ENCODE assay signal across 8 cellular contexts in genomic region chr7:23474098-23474828, GRCh38. TPM values are rescaled to one million over a fixed set of nuclear protein-coding genes. Genes with fewer than 3 reads are reported as not detected.
DNase-seq lines count a peak whose midpoint lies in the region; ATAC-seq, FAIRE-seq and TF ChIP-seq lines count a peak whose summit lies in the region.

No MANE protein-coding gene starts in this region.

- TF ChIP-seq POLR2A in A549 (IDR thresholded peaks at IDR 0.05; ENCODE audit: low read length) = peak; percentile 69

- 1% methylated on average over 51 of the region's 65 CpGs for WGBS in A549 (ENCODE audit: missing lambda C conversion rate)

- H3K4me1 ChIP-seq in A549 (peaks cover 34% of the 10 kb centered on the region), kidney (ENCODE audit: control insufficient read depth in 1 of 2, insufficient read depth in 1 of 2, low read depth in 1 of 2, low read length in 2 of 2) (peaks cover 0 to under 1% of the 10 kb centered on the region in 2 donors)

- in situ Hi-C loops in SK-MEL-5 (cut with HindIII; ENCODE audit: low pct_unique_long_range_greater_than_20kb, low sequenced_read_pairs) (no loop called here), brain microvascular endothelial cell (cut with HindIII; ENCODE audit: low pct_ligation_motif_present, low sequenced_read_pairs) (no loop called here)

- peak; percentile 93 to 98 for DNase-seq in A549 (ENCODE audit: low read depth in 1 of 2, low spot score in 1 of 2)
- peak; percentile 99 for DNase-seq in NCI-H1092 (lab: John Stamatoyannopoulos, UW)
- DNase-seq in SK-MEL-5 (ENCODE audit: low read depth, low spot score) = peak; percentile 99
- peak; percentile 95 for DNase-seq in brain microvascular endothelial cell
- DNase-seq in kidney = peak; percentile 80
- DNase-seq in stimulated activated CD4-positive, alpha-beta T cell treated with anti-CD3 and anti-CD28 coated beads, TNF-alpha, amount 100 ng/mL, for 24 hours (ENCODE audit: low read depth in 3 of 3) = peak in 2 of 3 experiments; percentile 40 to 82

- peak overlapping the region; percentile 97 for H3K27ac ChIP-seq in A549
- peak overlapping the region; percentile 44 for H3K27ac ChIP-seq in brain microvascular endothelial cell
- no peak overlapping the region for H3K27ac ChIP-seq in kidney (ENCODE audit: low read depth in 2 of 2, low read length in 2 of 2)

- TF ChIP-seq EP300 in A549 (IDR thresholded peaks at IDR 0.05) = peak in 1 of 2 experiments; percentile 12; a peak in 1 of 5 replicates

- no peaks in the 10 kb centered on the region for H3K27me3 ChIP-seq in brain microvascular endothelial cell (replicated peaks)

- H3K4me2 ChIP-seq in A549 = peak overlapping the region; percentile 89

- H3K4me3 ChIP-seq in A549 (peak overlapping the region; percentile 80), brain microvascular endothelial cell (ENCODE audit: low read depth, low read length) (peak overlapping the region; percentile 74), kidney (ENCODE audit: low read length in 2 of 2) (no peak overlapping the region)

- ATAC-seq in A549 (peak; percentile 67 to 75), GM18499 (IDR thresholded peaks at IDR 0.05; ENCODE audit: insufficient read depth, unreplicated experiment) (peak; percentile 49), HG02763 (IDR thresholded peaks at IDR 0.05; ENCODE audit: unreplicated experiment) (peak; percentile 70)

- no peak for FAIRE-seq in A549 (lab: Jason Lieb, UNC)
- FAIRE-seq in kidney (lab: Jason Lieb, UNC) = no peak

- peak in 1 of 2 experiments; percentile 19; a peak in 1 of 5 replicates for TF ChIP-seq RAD21 in A549 (conservative IDR thresholded peaks at IDR 0.05 in 1 of 2, IDR thresholded peaks at IDR 0.05 in 1 of 2)

- H3K9ac ChIP-seq in kidney (ENCODE audit: low read length in 2 of 2) = no peak overlapping the region

- H3K9me3 ChIP-seq in A549 (no peaks in the 10 kb centered on the region), kidney (ENCODE audit: control insufficient read depth in 1 of 2, low read length in 2 of 2) (peaks cover 0 to 6% of the 10 kb centered on the region in 2 donors)

- H3K36me3 ChIP-seq in brain microvascular endothelial cell (replicated peaks) = no peaks in the 10 kb centered on the region
- H3K36me3 ChIP-seq in kidney (ENCODE audit: control insufficient read depth in 1 of 2, insufficient read depth in 2 of 2, low read length in 2 of 2) = no peaks in the 10 kb centered on the region

- CTCF ChIA-PET in A549 (lab: Yijun Ruan, JAX) = interaction anchor here (1.0 to 2.0 kb wide), 3 partner anchors 44 to 201 kb away, joined by 3 to 6 read pairs (median 6); no protein-coding TSS in a partner anchor

- POLR2A ChIA-PET in A549 (lab: Yijun Ruan, JAX) = interaction anchor here (1.1 to 1.4 kb wide), 3 partner anchors 10 to 201 kb away, joined by 3 read pairs; no protein-coding TSS in a partner anchor

- TF ChIP-seq CTCF in A549 (IDR thresholded peaks at IDR 0.05) (no peak), brain microvascular endothelial cell (IDR thresholded peaks at IDR 0.05; ENCODE audit: low read depth, low read length, missing control alignments) (no peak), kidney (IDR thresholded peaks at IDR 0.05; ENCODE audit: borderline replicate concordance, extremely low read depth, insufficient read depth) (no peak)

- intact Hi-C loops in kidney (cut with DNase I) = no loop called here

TF ChIP-seq in A549, 52 proteins besides CTCF, POLR2A, EP300 and RAD21 (continues in another document):
- TF ChIP-seq HMGXB4 (CRISPR knock-in tag; IDR thresholded peaks at IDR 0.05; ENCODE audit: borderline replicate concordance) = no peak
- no peak for TF ChIP-seq SREBF2 (IDR thresholded peaks at IDR 0.05)
- peak; percentile 16; the same call in 1 of the 2 replicates for TF ChIP-seq RFX5 (IDR thresholded peaks at IDR 0.05)
- TF ChIP-seq NFE2L2 (conservative IDR thresholded peaks at IDR 0.05; ENCODE audit: low read length) = no peak
- TF ChIP-seq JUNB (IDR thresholded peaks at IDR 0.05) = no peak
- peak; percentile 67; the same call in 1 of the 2 replicates for TF ChIP-seq GATA3 (IDR thresholded peaks at IDR 0.05; ENCODE audit: borderline replicate concordance)
- no peak for TF ChIP-seq CHD4 (IDR thresholded peaks at IDR 0.05; ENCODE audit: borderline replicate concordance)
- no peak for TF ChIP-seq POLR2AphosphoS2 (conservative IDR thresholded peaks at IDR 0.05; ENCODE audit: low read length)
- no peak for TF ChIP-seq ESRRA (IDR thresholded peaks at IDR 0.05; ENCODE audit: borderline replicate concordance, low read length)
- no peak; the same call in 1 of the 2 replicates for TF ChIP-seq REST (IDR thresholded peaks at IDR 0.05)
- no peak for TF ChIP-seq RNF2 (IDR thresholded peaks at IDR 0.05; ENCODE audit: borderline replicate concordance, low read depth)
- no peak for TF ChIP-seq EHMT2 (IDR thresholded peaks at IDR 0.05; ENCODE audit: low read depth)
- TF ChIP-seq PHF8 (IDR thresholded peaks at IDR 0.05; ENCODE audit: borderline replicate concordance, low read depth) = peak; percentile 85
- TF ChIP-seq CBX2 (IDR thresholded peaks at IDR 0.05; ENCODE audit: borderline replicate concordance, low read depth) = no peak
- TF ChIP-seq CBX8 (IDR thresholded peaks at IDR 0.05) = no peak
- no peak for TF ChIP-seq HOXB13 (CRISPR knock-in tag; IDR thresholded peaks at IDR 0.05; ENCODE audit: low read depth)
- peak; percentile 64; the same call in 1 of the 2 replicates for TF ChIP-seq KDM5A (IDR thresholded peaks at IDR 0.05)

RNA-seq across cellular contexts. Expression of gene IGF2BP3, which starts 4.0 kb away (rescaled TPM):
- polyA plus RNA-seq in A549 (2011; rRNA removed) = 47.2 and 62.0 TPM in 2 replicates
- 12.0 and 12.1 TPM in 2 replicates for polyA plus RNA-seq in A549 (2012; cell fraction: cytosol; rRNA removed)
- 27.3 and 36.5 TPM in 2 replicates for polyA plus RNA-seq in A549 (2012; cell fraction: nucleus; rRNA removed)
- 26.7 to 30.4 TPM (median 30.1 TPM) in 3 replicates for polyA plus RNA-seq in A549 (2017; fragmentation: RNase III; extraction: RNeasy Plus Mini Kit Qiagen cat#74134 plus additional on column Dnase treatment)
- 50.5 and 51.7 TPM in 2 replicates for polyA minus RNA-seq in A549 (2011; rRNA and poly(A)+ RNA removed)
- total RNA-seq in SK-MEL-5 (2014; rRNA removed; shearing (Covaris generic)) = 69.0 and 85.6 TPM in 2 replicates
- 67.3 and 76.3 TPM in 2 replicates for polyA plus RNA-seq in SK-MEL-5 (2015; cell fraction: cytosol; rRNA removed)
- polyA plus RNA-seq in SK-MEL-5 (2015; cell fraction: nucleus; rRNA removed) = 174 and 191 TPM in 2 replicates
- 0.85 TPM for total RNA-seq in kidney
- polyA plus RNA-seq in kidney (ENCODE audit: insufficient read depth, low read depth, low replicate concordance) = not detected

RNA-seq across cellular contexts. Expression of gene TRA2A, which starts 57.5 kb away (rescaled TPM):
- polyA plus RNA-seq in A549 (2011; rRNA removed) (85.5 and 90.8 TPM in 2 replicates), A549 (2017; fragmentation: RNase III; extraction: RNeasy Plus Mini Kit Qiagen cat#74134 plus additional on column Dnase treatment) (111 to 113 TPM (median 113 TPM) in 3 replicates), kidney (ENCODE audit: insufficient read depth, low read depth, low replicate concordance) (46.4 TPM)
- 47.7 and 53.3 TPM in 2 replicates for polyA plus RNA-seq in A549 (2012; cell fraction: cytosol; rRNA removed)
- 25.0 and 42.5 TPM in 2 replicates for polyA plus RNA-seq in A549 (2012; cell fraction: nucleus; rRNA removed)
- 80.3 and 83.0 TPM in 2 replicates for polyA minus RNA-seq in A549 (2011; rRNA and poly(A)+ RNA removed)
- total RNA-seq in SK-MEL-5 (2014; rRNA removed; shearing (Covaris generic)) = 0.37 TPM in 1 of 2 replicates, not detected in the other
- polyA plus RNA-seq in SK-MEL-5 (2015; cell fraction: cytosol; rRNA removed) = 0.15 and 0.19 TPM in 2 replicates
- polyA plus RNA-seq in SK-MEL-5 (2015; cell fraction: nucleus; rRNA removed) = not detected in 2 replicates
- total RNA-seq in kidney = 67.1 TPM

Comparison
In these comparisons a context has a peak if more than half of its experiments do, and no peak if none do; other contexts are left out.
1. H3K27ac ChIP-seq: peak in A549 (2 of 2) and brain microvascular endothelial cell (single experiment); none in kidney (0 of 2).
2. H3K4me3 ChIP-seq: peak in A549 (single experiment) and brain microvascular endothelial cell (single experiment); none in kidney (0 of 2).
3. RNA of gene IGF2BP3, which starts 4.0 kb away (total RNA-seq): 69.0 to 85.6 TPM in SK-MEL-5; 0.85 TPM in kidney (single experiment); every median in the first group is over 10 times any median in the second.
4. RNA of gene TRA2A, which starts 57.5 kb away (total RNA-seq): 67.1 TPM in kidney (single experiment); 0.37 TPM in SK-MEL-5; every median in the first group is over 10 times any median in the second.
5. Peak in every context shown above with its lines, with median percentiles within 50 percentile points of each other: ATAC-seq and DNase-seq.